Comparison of ENCODE assay signal across 19 cellular contexts in genomic region chr20:9974324-9974723, GRCh38.
DNase-seq lines count a peak whose midpoint lies in the region; ATAC-seq and TF ChIP-seq lines count a peak whose summit lies in the region.
"Had no signal": no experiment of that assay in that cellular context is flagged by ENCODE, and none has a peak within 500 bp of the region (broad histone marks: within the 10 kb centered on the region; RNA-seq: fewer than 3 reads in every experiment).

No MANE protein-coding gene starts in this region.

- TF ChIP-seq CTCF in BJ (IDR thresholded peaks at IDR 0.05; ENCODE audit: insufficient read depth, low read depth, low read length), result peak; percentile 10; the same call in 1 of the 2 replicates
- peak; percentile 22; the same call in 1 of the 2 replicates for TF ChIP-seq CTCF in GM12875 (IDR thresholded peaks at IDR 0.05; ENCODE audit: borderline replicate concordance, insufficient read depth, low read depth, low read length)
- TF ChIP-seq CTCF in OCI-LY7 (conservative IDR thresholded peaks at IDR 0.05; ENCODE audit: low read length), result peak; percentile 54
- TF ChIP-seq CTCF in fibroblast of pulmonary artery (IDR thresholded peaks at IDR 0.05; ENCODE audit: low read length, missing control alignments), result peak; percentile 19

- no peaks in the 10 kb centered on the region; the same call in none of the 2 replicates for H3K27me3 ChIP-seq in BJ (ENCODE audit: control insufficient read depth, insufficient read depth, low read length)
- H3K27me3 ChIP-seq: suprapubic skin had no signal

- no peaks in the 10 kb centered on the region for H3K9me3 ChIP-seq in OCI-LY7 (ENCODE audit: low read length)
- H3K9me3 ChIP-seq: suprapubic skin had no signal

- no peak overlapping the region for H3K4me2 ChIP-seq in OCI-LY7 (ENCODE audit: low read length)

- no peak overlapping the region for H3K4me3 ChIP-seq in BJ (ENCODE audit: low read depth, low read length)
- H3K4me3 ChIP-seq in GM12875 (ENCODE audit: low read depth, low read length), result no peak overlapping the region
- no peak overlapping the region for H3K4me3 ChIP-seq in OCI-LY7 (ENCODE audit: low read depth, low read length, poor library complexity, severe bottlenecking)
- H3K4me3 ChIP-seq in fibroblast of pulmonary artery (replicated peaks; ENCODE audit: low read depth, low read length), result no peak overlapping the region
- H3K4me3 ChIP-seq: SK-N-MC, suprapubic skin had no signal

- intact Hi-C loops in OCI-LY7 (cut with micrococcal nuclease; ENCODE audit: unreplicated experiment), result loop anchor here (2.0 to 10.0 kb wide), 4 partner anchors 250 to 570 kb away; no protein-coding TSS in a partner anchor

- no peak overlapping the region for H3K27ac ChIP-seq in OCI-LY7 (ENCODE audit: low read depth, low read length, poor library complexity, severe bottlenecking)
- H3K27ac ChIP-seq: SK-N-MC, suprapubic skin had no signal

- no peaks in the 10 kb centered on the region for H3K79me2 ChIP-seq in OCI-LY7 (ENCODE audit: insufficient read depth, low read depth, low read length)

- H3K36me3 ChIP-seq in BJ (ENCODE audit: control insufficient read depth, insufficient read depth, low read length) (no peaks in the 10 kb centered on the region), OCI-LY7 (ENCODE audit: insufficient read depth, low read length) (no peaks in the 10 kb centered on the region)
- H3K36me3 ChIP-seq: suprapubic skin had no signal

- ATAC-seq in HG02759 (IDR thresholded peaks at IDR 0.05; ENCODE audit: unreplicated experiment), result no peak

- no peaks in the 10 kb centered on the region for H3K9me2 ChIP-seq in OCI-LY7 (ENCODE audit: insufficient read depth, low read length)

- H3K4me1 ChIP-seq in OCI-LY7 (ENCODE audit: insufficient read depth, low read length, poor library complexity, severe bottlenecking), result no peaks in the 10 kb centered on the region
- H3K4me1 ChIP-seq: suprapubic skin had no signal

- no peak overlapping the region for H2AFZ ChIP-seq in OCI-LY7 (ENCODE audit: low read length)

- no peaks in the 10 kb centered on the region for H4K20me1 ChIP-seq in OCI-LY7 (ENCODE audit: insufficient read depth, low read length)

- BruUV-seq in OCI-LY7 (replicated peaks; lab: Mats Ljungman, UMichigan), result no TSS peak

- POLR2A ChIA-PET in BJ (lab: Charles Lee) (interaction anchor here (0.6 kb wide), 1 partner anchor 1922 kb away, joined by 5 read pairs; no protein-coding TSS in a partner anchor), OCI-LY7 (lab: Charles Lee) (no interaction called here)

- DNase-seq in BJ (ENCODE audit: low read depth) (no peak), OCI-LY7 (ENCODE audit: low spot score) (peak; percentile 1), fibroblast of pulmonary artery (ENCODE audit: low read depth) (no peak), NCI-H1105 (lab: John Stamatoyannopoulos, UW) (no peak), anterior cingulate cortex (lab: John Stamatoyannopoulos, UW) (no peak)
- DNase-seq in activated naive CD4-positive, alpha-beta T cell treated with anti-CD3 and anti-CD28 coated beads, Interleukin-2, amount 50 U/mL, for 16 hours, result no peak
- DNase-seq: activated CD4-positive, alpha-beta T cell treated with anti-CD3 and anti-CD28 coated beads for 4 hours; activated CD8-positive, alpha-beta memory T cell treated with anti-CD3 and anti-CD28 coated beads, Interleukin-2, amount 50 U/mL, for 48 hours; activated gamma-delta T cell treated with Interleukin-2 at 50 U/mL for 16 hours; amygdala; cerebellar nuclear complex; NCI-H2029; NCI-H510A; stimulated activated CD4-positive, alpha-beta T cell treated with anti-CD3 and anti-CD28 coated beads, Interleukin-12 subunit alpha, Interleukin-12 subunit beta, amount 100 ng/mL, for 4 hours; T1000 had no signal

- CTCF ChIA-PET in BJ (lab: Yijun Ruan, JAX) (interaction anchor here (1.2 kb wide), 3 partner anchors 116 to 453 kb away, joined by 3 to 5 read pairs (median 4); no protein-coding TSS in a partner anchor), OCI-LY7 (lab: Charles Lee; ENCODE audit: unreplicated experiment) (no interaction called here)
